ENCODE assay signal across 1 cellular context in the genomic region with DNA sequence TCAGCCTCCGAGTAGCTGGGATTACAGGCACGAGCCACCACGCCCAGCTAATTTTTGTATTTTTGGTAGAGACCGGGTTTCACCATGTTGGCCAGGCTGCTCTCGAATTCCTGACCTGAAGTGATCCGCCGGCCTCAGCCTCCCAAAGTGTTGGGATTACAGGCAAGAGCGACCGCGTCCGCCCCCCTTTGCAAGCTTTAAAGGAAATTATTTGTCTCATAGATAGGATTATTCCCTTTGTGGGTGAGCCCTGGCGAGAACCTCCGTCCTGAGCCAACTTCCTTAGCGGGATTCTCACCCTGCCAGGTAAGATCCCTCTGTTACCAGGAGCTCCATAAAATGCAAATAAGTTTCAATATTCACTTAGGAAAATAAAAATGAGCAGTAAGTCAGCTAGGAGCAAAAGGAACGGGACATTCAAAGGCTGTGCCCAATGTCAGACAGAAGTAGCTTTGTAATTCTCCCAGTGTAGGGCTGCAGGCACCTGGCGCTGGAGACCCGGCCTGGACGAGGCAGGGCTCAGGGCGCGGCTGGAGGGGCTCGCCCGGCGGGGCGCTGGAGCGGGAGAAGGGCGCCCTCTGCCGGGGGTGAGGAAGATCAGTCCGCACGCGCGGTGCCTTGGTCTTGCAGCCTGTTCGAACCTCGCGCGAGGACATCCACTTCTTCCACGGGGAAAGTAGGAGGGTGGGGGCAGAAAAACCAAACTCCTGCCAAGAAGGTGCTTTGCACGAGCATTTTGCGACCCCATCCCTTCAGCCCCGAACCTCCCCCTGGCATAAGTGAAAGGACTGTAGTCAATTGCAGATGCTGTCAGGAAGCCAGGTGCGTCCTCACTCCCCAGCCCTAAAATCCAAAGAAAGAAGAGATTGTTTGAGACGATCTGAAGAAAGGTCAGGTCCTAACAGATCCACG.
TF ChIP-seq lines count a peak whose summit lies in the region.

No MANE protein-coding gene starts in this region.

TF ChIP-seq in HepG2, 621 proteins besides CTCF, POLR2A, EP300 and RAD21 (continued from another document and continues in another):
- TF ChIP-seq, protein P1, sequence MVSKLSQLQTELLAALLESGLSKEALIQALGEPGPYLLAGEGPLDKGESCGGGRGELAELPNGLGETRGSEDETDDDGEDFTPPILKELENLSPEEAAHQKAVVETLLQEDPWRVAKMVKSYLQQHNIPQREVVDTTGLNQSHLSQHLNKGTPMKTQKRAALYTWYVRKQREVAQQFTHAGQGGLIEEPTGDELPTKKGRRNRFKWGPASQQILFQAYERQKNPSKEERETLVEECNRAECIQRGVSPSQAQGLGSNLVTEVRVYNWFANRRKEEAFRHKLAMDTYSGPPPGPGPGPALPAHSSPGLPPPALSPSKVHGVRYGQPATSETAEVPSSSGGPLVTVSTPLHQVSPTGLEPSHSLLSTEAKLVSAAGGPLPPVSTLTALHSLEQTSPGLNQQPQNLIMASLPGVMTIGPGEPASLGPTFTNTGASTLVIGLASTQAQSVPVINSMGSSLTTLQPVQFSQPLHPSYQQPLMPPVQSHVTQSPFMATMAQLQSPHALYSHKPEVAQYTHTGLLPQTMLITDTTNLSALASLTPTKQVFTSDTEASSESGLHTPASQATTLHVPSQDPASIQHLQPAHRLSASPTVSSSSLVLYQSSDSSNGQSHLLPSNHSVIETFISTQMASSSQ (IDR thresholded peaks at IDR 0.05; ENCODE audit: low read depth): no peak
- TF ChIP-seq, protein P1 (CRISPR knock-in tag; IDR thresholded peaks at IDR 0.05; ENCODE audit: borderline replicate concordance): no peak
- TF ChIP-seq CHD2 (IDR thresholded peaks at IDR 0.05; ENCODE audit: low read depth, low read length) (no peak), HDAC2 (CRISPR knock-in tag; IDR thresholded peaks at IDR 0.05) (peak; percentile 24; the same call in 1 of the 2 replicates), ZNF335 (CRISPR knock-in tag; IDR thresholded peaks at IDR 0.05) (no peak), NR3C1 (CRISPR knock-in tag; IDR thresholded peaks at IDR 0.05) (no peak), GTF3A (CRISPR knock-in tag; conservative IDR thresholded peaks at IDR 0.05) (0 out of 2 replicates have a peak, but pooled peaks have one; percentile 33), CBFB (CRISPR knock-in tag; IDR thresholded peaks at IDR 0.05) (no peak), ZNF431 (CRISPR knock-in tag; IDR thresholded peaks at IDR 0.05; ENCODE audit: borderline replicate concordance, low read depth) (no peak), GLI4 (CRISPR knock-in tag; IDR thresholded peaks at IDR 0.05; ENCODE audit: borderline replicate concordance) (peak; percentile 75; the same call in 1 of the 2 replicates), KDM5A (IDR thresholded peaks at IDR 0.05; ENCODE audit: borderline replicate concordance, low read length) (no peak), KDM6A (CRISPR knock-in tag; IDR thresholded peaks at IDR 0.05; ENCODE audit: low read depth) (no peak), NPAS2 (CRISPR knock-in tag; IDR thresholded peaks at IDR 0.05; ENCODE audit: borderline replicate concordance) (no peak), PLRG1 (conservative IDR thresholded peaks at IDR 0.05) (no peak), HNF4G (IDR thresholded peaks at IDR 0.05; ENCODE audit: borderline replicate concordance, low read depth, low read length) (no peak), HNF4G (CRISPR knock-in tag; IDR thresholded peaks at IDR 0.05; ENCODE audit: borderline replicate concordance, low read depth) (no peak), LCORL (IDR thresholded peaks at IDR 0.05) (no peak), LCORL (CRISPR knock-in tag; IDR thresholded peaks at IDR 0.05) (peak; percentile 58; the same call in 1 of the 2 replicates), TCF7 (IDR thresholded peaks at IDR 0.05; ENCODE audit: low read depth) (no peak), ZNF782 (CRISPR knock-in tag; IDR thresholded peaks at IDR 0.05; ENCODE audit: borderline replicate concordance) (peak; percentile 52; the same call in 1 of the 2 replicates), ZZZ3 (CRISPR knock-in tag; IDR thresholded peaks at IDR 0.05; ENCODE audit: borderline replicate concordance) (no peak), MED13 (CRISPR knock-in tag; IDR thresholded peaks at IDR 0.05) (no peak)
- TF ChIP-seq, protein P2, sequence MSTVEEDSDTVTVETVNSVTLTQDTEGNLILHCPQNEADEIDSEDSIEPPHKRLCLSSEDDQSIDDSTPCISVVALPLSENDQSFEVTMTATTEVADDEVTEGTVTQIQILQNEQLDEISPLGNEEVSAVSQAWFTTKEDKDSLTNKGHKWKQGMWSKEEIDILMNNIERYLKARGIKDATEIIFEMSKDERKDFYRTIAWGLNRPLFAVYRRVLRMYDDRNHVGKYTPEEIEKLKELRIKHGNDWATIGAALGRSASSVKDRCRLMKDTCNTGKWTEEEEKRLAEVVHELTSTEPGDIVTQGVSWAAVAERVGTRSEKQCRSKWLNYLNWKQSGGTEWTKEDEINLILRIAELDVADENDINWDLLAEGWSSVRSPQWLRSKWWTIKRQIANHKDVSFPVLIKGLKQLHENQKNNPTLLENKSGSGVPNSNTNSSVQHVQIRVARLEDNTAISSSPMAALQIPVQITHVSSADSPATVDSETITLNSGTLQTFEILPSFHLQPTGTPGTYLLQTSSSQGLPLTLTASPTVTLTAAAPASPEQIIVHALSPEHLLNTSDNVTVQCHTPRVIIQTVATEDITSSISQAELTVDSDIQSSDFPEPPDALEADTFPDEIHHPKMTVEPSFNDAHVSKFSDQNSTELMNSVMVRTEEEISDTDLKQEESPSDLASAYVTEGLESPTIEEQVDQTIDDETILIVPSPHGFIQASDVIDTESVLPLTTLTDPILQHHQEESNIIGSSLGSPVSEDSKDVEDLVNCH (CRISPR knock-in tag; IDR thresholded peaks at IDR 0.05): no peak
- TF ChIP-seq, protein P3, sequence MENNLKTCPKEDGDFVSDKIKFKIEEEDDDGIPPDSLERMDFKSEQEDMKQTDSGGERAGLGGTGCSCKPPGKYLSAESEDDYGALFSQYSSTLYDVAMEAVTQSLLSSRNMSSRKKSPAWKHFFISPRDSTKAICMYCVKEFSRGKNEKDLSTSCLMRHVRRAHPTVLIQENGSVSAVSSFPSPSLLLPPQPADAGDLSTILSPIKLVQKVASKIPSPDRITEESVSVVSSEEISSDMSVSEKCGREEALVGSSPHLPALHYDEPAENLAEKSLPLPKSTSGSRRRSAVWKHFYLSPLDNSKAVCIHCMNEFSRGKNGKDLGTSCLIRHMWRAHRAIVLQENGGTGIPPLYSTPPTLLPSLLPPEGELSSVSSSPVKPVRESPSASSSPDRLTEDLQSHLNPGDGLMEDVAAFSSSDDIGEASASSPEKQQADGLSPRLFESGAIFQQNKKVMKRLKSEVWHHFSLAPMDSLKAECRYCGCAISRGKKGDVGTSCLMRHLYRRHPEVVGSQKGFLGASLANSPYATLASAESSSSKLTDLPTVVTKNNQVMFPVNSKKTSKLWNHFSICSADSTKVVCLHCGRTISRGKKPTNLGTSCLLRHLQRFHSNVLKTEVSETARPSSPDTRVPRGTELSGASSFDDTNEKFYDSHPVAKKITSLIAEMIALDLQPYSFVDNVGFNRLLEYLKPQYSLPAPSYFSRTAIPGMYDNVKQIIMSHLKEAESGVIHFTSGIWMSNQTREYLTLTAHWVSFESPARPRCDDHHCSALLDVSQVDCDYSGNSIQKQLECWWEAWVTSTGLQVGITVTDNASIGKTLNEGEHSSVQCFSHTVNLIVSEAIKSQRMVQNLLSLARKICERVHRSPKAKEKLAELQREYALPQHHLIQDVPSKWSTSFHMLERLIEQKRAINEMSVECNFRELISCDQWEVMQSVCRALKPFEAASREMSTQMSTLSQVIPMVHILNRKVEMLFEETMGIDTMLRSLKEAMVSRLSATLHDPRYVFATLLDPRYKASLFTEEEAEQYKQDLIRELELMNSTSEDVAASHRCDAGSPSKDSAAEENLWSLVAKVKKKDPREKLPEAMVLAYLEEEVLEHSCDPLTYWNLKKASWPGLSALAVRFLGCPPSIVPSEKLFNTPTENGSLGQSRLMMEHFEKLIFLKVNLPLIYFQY (CRISPR knock-in tag; IDR thresholded peaks at IDR 0.05; ENCODE audit: borderline replicate concordance): no peak
- TF ChIP-seq, protein P4, sequence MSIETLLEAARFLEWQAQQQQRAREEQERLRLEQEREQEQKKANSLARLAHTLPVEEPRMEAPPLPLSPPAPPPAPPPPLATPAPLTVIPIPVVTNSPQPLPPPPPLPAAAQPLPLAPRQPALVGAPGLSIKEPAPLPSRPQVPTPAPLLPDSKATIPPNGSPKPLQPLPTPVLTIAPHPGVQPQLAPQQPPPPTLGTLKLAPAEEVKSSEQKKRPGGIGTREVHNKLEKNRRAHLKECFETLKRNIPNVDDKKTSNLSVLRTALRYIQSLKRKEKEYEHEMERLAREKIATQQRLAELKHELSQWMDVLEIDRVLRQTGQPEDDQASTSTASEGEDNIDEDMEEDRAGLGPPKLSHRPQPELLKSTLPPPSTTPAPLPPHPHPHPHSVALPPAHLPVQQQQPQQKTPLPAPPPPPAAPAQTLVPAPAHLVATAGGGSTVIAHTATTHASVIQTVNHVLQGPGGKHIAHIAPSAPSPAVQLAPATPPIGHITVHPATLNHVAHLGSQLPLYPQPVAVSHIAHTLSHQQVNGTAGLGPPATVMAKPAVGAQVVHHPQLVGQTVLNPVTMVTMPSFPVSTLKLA (IDR thresholded peaks at IDR 0.05): no peak
- TF ChIP-seq, protein P5, sequence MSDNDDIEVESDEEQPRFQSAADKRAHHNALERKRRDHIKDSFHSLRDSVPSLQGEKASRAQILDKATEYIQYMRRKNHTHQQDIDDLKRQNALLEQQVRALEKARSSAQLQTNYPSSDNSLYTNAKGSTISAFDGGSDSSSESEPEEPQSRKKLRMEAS (IDR thresholded peaks at IDR 0.05): peak; percentile 53; the same call in 1 of the 2 replicates
- TF ChIP-seq, protein P6, sequence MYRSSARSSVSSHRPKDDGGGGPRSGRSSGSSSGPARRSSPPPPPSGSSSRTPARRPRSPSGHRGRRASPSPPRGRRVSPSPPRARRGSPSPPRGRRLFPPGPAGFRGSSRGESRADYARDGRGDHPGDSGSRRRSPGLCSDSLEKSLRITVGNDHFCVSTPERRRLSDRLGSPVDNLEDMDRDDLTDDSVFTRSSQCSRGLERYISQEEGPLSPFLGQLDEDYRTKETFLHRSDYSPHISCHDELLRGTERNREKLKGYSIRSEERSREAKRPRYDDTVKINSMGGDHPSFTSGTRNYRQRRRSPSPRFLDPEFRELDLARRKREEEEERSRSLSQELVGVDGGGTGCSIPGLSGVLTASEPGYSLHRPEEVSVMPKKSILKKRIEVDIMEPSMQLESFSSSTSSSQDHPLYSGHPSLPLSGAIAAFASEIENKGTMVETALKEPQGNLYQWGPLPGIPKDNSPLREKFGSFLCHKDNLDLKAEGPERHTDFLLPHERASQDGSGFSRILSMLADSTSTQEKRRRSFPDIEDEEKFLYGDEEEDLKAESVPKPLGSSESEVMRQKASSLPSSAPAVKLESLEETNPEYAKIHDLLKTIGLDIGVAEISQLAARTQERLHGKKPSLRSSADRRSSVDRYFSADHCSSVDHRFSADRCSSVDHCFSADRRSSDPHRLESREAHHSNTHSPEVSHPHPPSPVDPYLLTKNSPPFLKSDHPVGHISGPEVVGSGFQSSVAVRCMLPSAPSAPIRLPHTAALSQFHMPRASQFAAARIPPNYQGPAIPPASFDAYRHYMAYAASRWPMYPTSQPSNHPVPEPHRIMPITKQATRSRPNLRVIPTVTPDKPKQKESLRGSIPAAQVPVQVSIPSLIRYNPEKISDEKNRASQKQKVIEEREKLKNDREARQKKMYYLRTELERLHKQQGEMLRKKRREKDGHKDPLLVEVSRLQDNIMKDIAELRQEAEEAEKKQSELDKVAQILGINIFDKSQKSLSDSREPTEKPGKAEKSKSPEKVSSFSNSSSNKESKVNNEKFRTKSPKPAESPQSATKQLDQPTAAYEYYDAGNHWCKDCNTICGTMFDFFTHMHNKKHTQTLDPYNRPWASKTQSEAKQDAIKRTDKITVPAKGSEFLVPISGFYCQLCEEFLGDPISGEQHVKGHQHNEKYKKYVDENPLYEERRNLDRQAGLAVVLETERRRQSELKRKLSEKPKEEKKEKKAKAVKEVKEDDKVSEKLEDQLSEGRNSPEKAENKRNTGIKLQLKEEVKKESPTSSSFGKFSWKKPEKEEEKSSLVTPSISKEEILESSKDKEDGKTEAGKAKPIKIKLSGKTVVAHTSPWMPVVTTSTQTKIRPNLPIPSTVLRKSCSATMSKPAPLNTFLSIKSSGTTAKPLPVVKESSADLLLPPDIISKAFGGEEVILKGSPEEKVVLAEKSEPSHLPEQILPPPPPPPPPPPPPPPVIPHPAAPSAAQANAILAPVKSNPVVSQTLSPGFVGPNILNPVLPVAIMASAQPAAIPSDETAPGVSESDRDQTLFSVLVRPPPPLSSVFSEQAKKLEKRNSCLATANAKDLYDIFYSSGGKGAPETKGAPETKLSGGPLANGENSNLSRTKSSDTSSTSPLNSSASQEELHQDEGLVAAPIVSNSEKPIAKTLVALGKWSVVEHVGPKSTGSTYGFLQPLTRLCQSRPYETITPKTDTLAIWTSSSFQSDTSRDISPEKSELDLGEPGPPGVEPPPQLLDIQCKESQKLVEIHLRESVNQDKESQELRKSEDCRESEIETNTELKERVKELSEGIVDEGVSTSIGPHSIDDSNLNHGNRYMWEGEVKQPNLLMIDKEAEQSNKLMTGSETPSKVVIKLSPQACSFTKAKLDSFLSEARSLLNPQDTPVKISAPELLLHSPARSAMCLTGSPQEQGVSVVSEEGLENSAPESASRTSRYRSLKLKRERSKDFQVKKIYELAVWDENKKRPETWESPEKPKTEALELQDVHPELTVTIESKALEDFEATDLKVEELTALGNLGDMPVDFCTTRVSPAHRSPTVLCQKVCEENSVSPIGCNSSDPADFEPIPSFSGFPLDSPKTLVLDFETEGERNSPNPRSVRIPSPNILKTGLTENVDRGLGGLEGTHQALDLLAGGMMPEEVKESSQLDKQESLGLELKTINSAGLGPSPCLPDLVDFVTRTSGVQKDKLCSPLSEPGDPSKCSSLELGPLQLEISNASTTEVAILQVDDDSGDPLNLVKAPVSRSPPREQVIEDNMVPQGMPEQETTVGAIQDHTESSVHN (CRISPR knock-in tag; IDR thresholded peaks at IDR 0.05): 0 out of 2 replicates have a peak, but pooled peaks have one; percentile 25
- TF ChIP-seq, protein P7, sequence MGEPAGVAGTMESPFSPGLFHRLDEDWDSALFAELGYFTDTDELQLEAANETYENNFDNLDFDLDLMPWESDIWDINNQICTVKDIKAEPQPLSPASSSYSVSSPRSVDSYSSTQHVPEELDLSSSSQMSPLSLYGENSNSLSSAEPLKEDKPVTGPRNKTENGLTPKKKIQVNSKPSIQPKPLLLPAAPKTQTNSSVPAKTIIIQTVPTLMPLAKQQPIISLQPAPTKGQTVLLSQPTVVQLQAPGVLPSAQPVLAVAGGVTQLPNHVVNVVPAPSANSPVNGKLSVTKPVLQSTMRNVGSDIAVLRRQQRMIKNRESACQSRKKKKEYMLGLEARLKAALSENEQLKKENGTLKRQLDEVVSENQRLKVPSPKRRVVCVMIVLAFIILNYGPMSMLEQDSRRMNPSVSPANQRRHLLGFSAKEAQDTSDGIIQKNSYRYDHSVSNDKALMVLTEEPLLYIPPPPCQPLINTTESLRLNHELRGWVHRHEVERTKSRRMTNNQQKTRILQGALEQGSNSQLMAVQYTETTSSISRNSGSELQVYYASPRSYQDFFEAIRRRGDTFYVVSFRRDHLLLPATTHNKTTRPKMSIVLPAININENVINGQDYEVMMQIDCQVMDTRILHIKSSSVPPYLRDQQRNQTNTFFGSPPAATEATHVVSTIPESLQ (CRISPR knock-in tag; conservative IDR thresholded peaks at IDR 0.05): no peak
